In the genomic region with DNA sequence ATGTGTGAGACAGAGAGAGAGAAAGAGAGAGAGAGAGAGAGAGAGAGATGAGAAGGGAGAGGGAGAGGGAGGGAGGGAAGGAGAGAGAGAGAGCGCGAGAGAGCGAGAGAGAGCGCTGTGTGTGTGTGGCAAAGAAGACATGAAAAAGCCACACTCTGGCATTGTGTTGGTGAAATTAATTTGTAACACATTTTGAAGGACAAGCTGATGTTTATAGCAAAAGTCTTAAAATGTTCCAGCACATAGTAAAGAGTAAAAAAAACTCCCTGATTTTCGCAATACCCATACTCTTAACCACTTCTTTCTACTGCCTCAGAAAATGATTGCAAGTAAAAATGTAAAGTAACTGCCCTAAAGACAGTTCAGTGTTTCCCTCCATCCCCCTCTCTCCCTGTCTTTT, we compare ENCODE assay signal across 23 cellular contexts. TPM values are rescaled to one million over a fixed set of nuclear protein-coding genes. Genes with fewer than 3 reads are reported as not detected.
"Had no signal": no experiment of that assay in that cellular context is flagged by ENCODE, and none has a peak within 500 bp of the region (broad histone marks: within the 10 kb centered on the region; RNA-seq: fewer than 3 reads in every experiment).

No MANE protein-coding gene starts in this region.

- DNase-seq: activated B cell treated with CpG ODN at 0.5 μM for 24 hours; activated CD4-positive, alpha-beta memory T cell treated with anti-CD3 and anti-CD28 coated beads, Interleukin-2, amount 10 ng/mL, durations not matched to agents 7 days and 5 days; activated CD4-positive, alpha-beta T cell treated with anti-CD3 and anti-CD28 coated beads for 4 hours; activated CD8-positive, alpha-beta memory T cell treated with anti-CD3 and anti-CD28 coated beads, Interleukin-2, amount 10 ng/mL, durations not matched to agents 7 days and 5 days; activated naive CD4-positive, alpha-beta T cell; activated naive CD8-positive, alpha-beta T cell treated with anti-CD3 and anti-CD28 coated beads for 36 hours; body of pancreas; caudate nucleus; colonic mucosa; endodermal cell; foreskin fibroblast; left cardiac atrium; mesenchymal stem cell; natural killer cell; nucleus accumbens; posterior cingulate gyrus; stimulated activated CD4-positive, alpha-beta T cell treated with anti-CD3 and anti-CD28 coated beads, Interleukin-2, amount 100 ng/mL, for 24 hours; stimulated activated naive CD8-positive, alpha-beta T cell treated with anti-CD3 and anti-CD28 coated beads, Interleukin-15, Interleukin-2, amounts not matched to agents 100 U/mL and 50 U/mL, for 24 hours; substantia nigra; transverse colon; uterus had no signal

- H3K27ac ChIP-seq: body of pancreas, colonic mucosa, epithelial cell of prostate, transverse colon, uterus had no signal

- H3K4me1 ChIP-seq: body of pancreas, colonic mucosa, transverse colon, uterus had no signal

- H3K9me3 ChIP-seq: body of pancreas, colonic mucosa, transverse colon, uterus had no signal

- H3K36me3 ChIP-seq: colonic mucosa, transverse colon, uterus had no signal

- H3K4me3 ChIP-seq: body of pancreas, colonic mucosa, transverse colon, uterus had no signal

- H3K27me3 ChIP-seq: body of pancreas, colonic mucosa, transverse colon, uterus had no signal

RNA-seq across cellular contexts. Expression of a gene that starts 56.7 kb away (rescaled TPM):
- total RNA-seq: glomerular endothelial cell had no signal
